ENCODE assay signal across 8 cellular contexts in the genomic region with DNA sequence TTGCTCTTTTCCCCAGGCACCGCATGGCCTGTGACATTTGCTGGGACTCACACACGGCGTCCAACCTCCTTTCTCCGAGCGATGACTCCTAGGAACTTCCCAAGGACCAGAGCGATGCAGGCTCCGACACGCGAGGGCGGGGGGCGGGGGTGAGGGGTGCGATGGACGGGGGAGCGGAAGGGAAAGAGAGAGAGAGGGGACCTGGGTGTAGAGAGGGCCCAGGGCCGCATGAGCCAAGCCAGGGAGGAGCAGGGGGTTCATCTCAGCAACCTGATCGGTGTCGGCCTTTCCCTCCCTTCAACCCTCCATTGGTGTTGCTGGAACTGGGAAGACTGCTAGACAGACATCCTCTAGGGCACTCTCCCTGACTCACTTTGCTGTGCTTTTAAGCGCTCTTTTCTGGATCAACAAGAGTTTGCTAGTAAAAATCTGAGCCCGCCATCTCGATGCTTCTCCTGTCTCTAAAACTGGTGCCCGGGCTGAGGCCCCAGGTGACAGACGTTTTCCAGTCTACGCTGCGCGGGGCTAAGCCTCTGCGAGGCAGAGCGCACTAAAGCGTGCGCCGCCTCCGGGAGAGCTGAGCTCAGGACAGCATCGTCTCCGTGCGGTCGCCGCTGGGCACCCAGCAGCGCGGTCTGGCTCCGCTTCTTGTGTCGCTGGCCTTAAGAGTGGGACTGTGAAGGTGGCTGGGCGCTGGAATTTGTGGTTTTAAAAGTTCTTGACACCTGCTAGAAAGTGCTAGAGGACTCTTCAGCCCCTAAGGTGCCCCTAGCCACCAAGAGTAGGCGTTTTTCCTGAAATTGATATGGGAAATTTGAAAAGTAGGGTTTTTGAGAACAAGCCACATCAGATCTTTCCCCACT. TPM values are rescaled to one million over a fixed set of nuclear protein-coding genes. Genes with fewer than 3 reads are reported as not detected.
DNase-seq lines count a peak whose midpoint lies in the region; ATAC-seq and TF ChIP-seq lines count a peak whose summit lies in the region.

No MANE protein-coding gene starts in this region.

- H3K4me1 ChIP-seq in trophoblast cell (ENCODE audit: control insufficient read depth in 1 of 2, insufficient read depth in 2 of 2, low read length in 2 of 2) = peaks cover 0 to 5% of the 10 kb centered on the region in 2 experiments

- H3K9me3 Mint-ChIP-seq in T-helper 2 cell treated with Interferon-gamma antibody and Interleukin-4, amounts not matched to agents 5 μg/mL and 100 μg/mL, for 36 hours = no peaks in the 10 kb centered on the region

- DNase-seq in GM12865 (ENCODE audit: low read depth) = peak; percentile 50
- peak; percentile 28 for DNase-seq in T-helper 2 cell treated with Interferon-gamma antibody and Interleukin-4, amounts not matched to agents 5 μg/mL and 100 μg/mL, for 36 hours (ENCODE audit: low spot score)
- peak; percentile 19 for DNase-seq in fibroblast of gingiva (ENCODE audit: low read depth)
- peak in 1 of 2 donors; percentile 29 for DNase-seq in trophoblast cell
- DNase-seq in NCI-H2227 (lab: John Stamatoyannopoulos, UW; ENCODE audit: unreplicated experiment) = no peak
- DNase-seq in NK-92 treated with Interleukin-12 subunit alpha and Interleukin-12 subunit beta, amount 100 ng/mL, for 24 hours (lab: John Stamatoyannopoulos, UW) = no peak
- DNase-seq in HT-29 (ENCODE audit: low spot score) = no peak

- H3K4me3 ChIP-seq in GM12865 (ENCODE audit: low read depth, low read length) (no peak overlapping the region; the same call in 1 of the 2 replicates), trophoblast cell (ENCODE audit: low read depth, low read length) (no peak overlapping the region)

- peaks cover 3% of the 10 kb centered on the region for H3K79me1 ChIP-seq in trophoblast cell (ENCODE audit: low read length)

- H2BK12ac ChIP-seq in trophoblast cell (ENCODE audit: low read length) = no peak overlapping the region

- no peak for ATAC-seq in HG02885 (IDR thresholded peaks at IDR 0.05; ENCODE audit: poor library complexity, unreplicated experiment)

- H3K79me2 ChIP-seq in trophoblast cell (ENCODE audit: control insufficient read depth, insufficient read depth, low read length, poor library complexity) = peaks cover 1% of the 10 kb centered on the region

- no peak overlapping the region for H4K8ac ChIP-seq in trophoblast cell (ENCODE audit: low read depth, low read length)

- peaks cover 95% of the 10 kb centered on the region for H3K27me3 Mint-ChIP-seq in T-helper 2 cell treated with Interferon-gamma antibody and Interleukin-4, amounts not matched to agents 5 μg/mL and 100 μg/mL, for 36 hours (ENCODE audit: low read depth)

- no peaks in the 10 kb centered on the region for H3K36me3 ChIP-seq in trophoblast cell (ENCODE audit: control insufficient read depth in 1 of 2, insufficient read depth in 2 of 2, low read length in 2 of 2)

- no peak overlapping the region for H3K27ac Mint-ChIP-seq in T-helper 2 cell treated with Interferon-gamma antibody and Interleukin-4, amounts not matched to agents 5 μg/mL and 100 μg/mL, for 36 hours

- no peak for TF ChIP-seq CTCF in GM12865 (IDR thresholded peaks at IDR 0.05; ENCODE audit: insufficient read depth, low read depth, low read length, missing control alignments)

- WGBS in trophoblast cell (ENCODE audit: extremely low coverage, insufficient coverage, insufficient read length) = no CpG with 5 or more reads among the region's 42 CpGs

- H2BK5ac ChIP-seq in trophoblast cell (ENCODE audit: low read depth, low read length, poor library complexity) = no peak overlapping the region

- H4K91ac ChIP-seq in trophoblast cell (ENCODE audit: low read depth, low read length) = no peak overlapping the region

- H3K18ac ChIP-seq in trophoblast cell (ENCODE audit: low read length) = no peak overlapping the region

- H3K4me2 ChIP-seq in trophoblast cell (ENCODE audit: low read length) = peak overlapping the region; percentile 57

- H3K9me3 ChIP-seq in trophoblast cell (ENCODE audit: insufficient read depth, low read depth, low read length) = no peaks in the 10 kb centered on the region

- H3K27me3 ChIP-seq in trophoblast cell (ENCODE audit: insufficient read depth, low read length) = peaks cover 16% of the 10 kb centered on the region

- H3K23ac ChIP-seq in trophoblast cell (ENCODE audit: low read length) = no peak overlapping the region

- no peaks in the 10 kb centered on the region for H3K36me3 Mint-ChIP-seq in T-helper 2 cell treated with Interferon-gamma antibody and Interleukin-4, amounts not matched to agents 5 μg/mL and 100 μg/mL, for 36 hours (ENCODE audit: low read depth)

- H3K14ac ChIP-seq in trophoblast cell (ENCODE audit: low read length) = no peak overlapping the region

- H2AK5ac ChIP-seq in trophoblast cell (ENCODE audit: low read length) = no peak overlapping the region

- peak overlapping the region; percentile 39 for H2AFZ ChIP-seq in trophoblast cell (ENCODE audit: insufficient read depth, low read length, poor library complexity)

- H3K4ac ChIP-seq in trophoblast cell (ENCODE audit: low read depth, low read length) = no peak overlapping the region

- H2BK120ac ChIP-seq in trophoblast cell (ENCODE audit: insufficient read depth, low read length, poor library complexity) = no peak overlapping the region

- no peak overlapping the region for H3K27ac ChIP-seq in trophoblast cell (ENCODE audit: low read depth, low read length)

- H3K4me1 Mint-ChIP-seq in T-helper 2 cell treated with Interferon-gamma antibody and Interleukin-4, amounts not matched to agents 5 μg/mL and 100 μg/mL, for 36 hours (ENCODE audit: low read depth) = peaks cover 17% of the 10 kb centered on the region

- H3K4me3 Mint-ChIP-seq in T-helper 2 cell treated with Interferon-gamma antibody and Interleukin-4, amounts not matched to agents 5 μg/mL and 100 μg/mL, for 36 hours = peak overlapping the region; percentile 47

- no peak overlapping the region for H3K9ac ChIP-seq in trophoblast cell (ENCODE audit: low read length)

- no peak overlapping the region for H4K12ac ChIP-seq in trophoblast cell (ENCODE audit: low read depth, low read length)

RNA-seq across cellular contexts. Expression of a gene that starts 1.0 kb away (rescaled TPM):
- 0.40 and 0.42 TPM in 2 replicates for polyA plus RNA-seq in trophoblast cell (2013)
- not detected in 2 replicates for total RNA-seq in HT-29 (2014; rRNA removed; shearing (Covaris generic))

RNA-seq across cellular contexts. Expression of a gene that starts 21.6 kb away (rescaled TPM):
- polyA plus RNA-seq in trophoblast cell (2013) = 14.0 and 15.5 TPM in 2 replicates
- 21.4 and 26.4 TPM in 2 replicates for total RNA-seq in HT-29 (2014; rRNA removed; shearing (Covaris generic))

Comparison
In these comparisons a context has a peak if more than half of its experiments do, and no peak if none do; other contexts are left out.
1. DNase-seq: peak in GM12865 (single experiment), T-helper 2 cell treated with Interferon-gamma antibody and Interleukin-4, amounts not matched to agents 5 μg/mL and 100 μg/mL, for 36 hours (single experiment) and fibroblast of gingiva (single experiment); none in NCI-H2227 (single experiment), NK-92 treated with Interleukin-12 subunit alpha and Interleukin-12 subunit beta, amount 100 ng/mL, for 24 hours (single experiment) and HT-29 (single experiment).